1 cellular context compared by ENCODE assay signal in the genomic region with DNA sequence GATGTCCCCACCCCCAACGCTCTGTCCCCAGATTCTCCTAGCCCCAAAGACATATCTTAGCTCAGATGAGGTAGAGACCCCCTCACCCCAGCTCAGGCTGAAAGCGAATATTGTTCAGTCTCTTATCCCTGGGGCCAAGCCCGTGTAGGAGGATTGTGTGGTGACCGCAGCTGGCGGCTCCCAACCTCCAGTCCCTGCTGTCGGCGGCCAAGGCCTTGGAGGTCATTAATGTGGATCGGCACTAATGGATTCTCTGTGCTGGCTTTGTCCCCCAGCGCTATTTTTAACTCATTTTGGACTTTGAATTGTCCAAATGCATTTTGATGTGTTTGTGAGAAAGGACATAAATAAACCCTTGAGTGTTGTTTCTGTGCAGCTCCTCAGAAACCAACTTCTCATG.
TF ChIP-seq lines count a peak whose summit lies in the region.

No MANE protein-coding gene starts in this region.

TF ChIP-seq in K562, 482 proteins besides CTCF, POLR2A, EP300 and RAD21 (continued from another document):
- TF ChIP-seq, protein P1, sequence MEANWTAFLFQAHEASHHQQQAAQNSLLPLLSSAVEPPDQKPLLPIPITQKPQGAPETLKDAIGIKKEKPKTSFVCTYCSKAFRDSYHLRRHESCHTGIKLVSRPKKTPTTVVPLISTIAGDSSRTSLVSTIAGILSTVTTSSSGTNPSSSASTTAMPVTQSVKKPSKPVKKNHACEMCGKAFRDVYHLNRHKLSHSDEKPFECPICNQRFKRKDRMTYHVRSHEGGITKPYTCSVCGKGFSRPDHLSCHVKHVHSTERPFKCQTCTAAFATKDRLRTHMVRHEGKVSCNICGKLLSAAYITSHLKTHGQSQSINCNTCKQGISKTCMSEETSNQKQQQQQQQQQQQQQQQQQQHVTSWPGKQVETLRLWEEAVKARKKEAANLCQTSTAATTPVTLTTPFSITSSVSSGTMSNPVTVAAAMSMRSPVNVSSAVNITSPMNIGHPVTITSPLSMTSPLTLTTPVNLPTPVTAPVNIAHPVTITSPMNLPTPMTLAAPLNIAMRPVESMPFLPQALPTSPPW (CRISPR knock-in tag; IDR thresholded peaks at IDR 0.05): 0 out of 2 replicates have a peak, but pooled peaks have one; percentile 11
- TF ChIP-seq HNRNPK (IDR thresholded peaks at IDR 0.05; ENCODE audit: low read depth, low read length, poor library complexity, severe bottlenecking): no peak
- TF ChIP-seq CBFA2T3 (IDR thresholded peaks at IDR 0.05): peak; percentile 27; the same call in 1 of the 2 replicates
- TF ChIP-seq ELF2 (CRISPR knock-in tag; IDR thresholded peaks at IDR 0.05): no peak
- TF ChIP-seq, protein P2, sequence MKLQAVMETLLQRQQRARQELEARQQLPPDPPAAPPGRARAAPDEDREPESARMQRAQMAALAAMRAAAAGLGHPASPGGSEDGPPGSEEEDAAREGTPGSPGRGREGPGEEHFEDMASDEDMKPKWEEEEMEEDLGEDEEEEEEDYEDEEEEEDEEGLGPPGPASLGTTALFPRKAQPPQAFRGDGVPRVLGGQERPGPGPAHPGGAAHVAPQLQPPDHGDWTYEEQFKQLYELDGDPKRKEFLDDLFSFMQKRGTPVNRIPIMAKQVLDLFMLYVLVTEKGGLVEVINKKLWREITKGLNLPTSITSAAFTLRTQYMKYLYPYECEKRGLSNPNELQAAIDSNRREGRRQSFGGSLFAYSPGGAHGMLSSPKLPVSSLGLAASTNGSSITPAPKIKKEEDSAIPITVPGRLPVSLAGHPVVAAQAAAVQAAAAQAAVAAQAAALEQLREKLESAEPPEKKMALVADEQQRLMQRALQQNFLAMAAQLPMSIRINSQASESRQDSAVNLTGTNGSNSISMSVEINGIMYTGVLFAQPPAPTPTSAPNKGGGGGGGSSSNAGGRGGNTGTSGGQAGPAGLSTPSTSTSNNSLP (IDR thresholded peaks at IDR 0.05; ENCODE audit: borderline replicate concordance, low read depth, low read length): no peak
- TF ChIP-seq ATF7 (IDR thresholded peaks at IDR 0.05): no peak
- no peak for TF ChIP-seq ZNF224 (CRISPR knock-in tag; IDR thresholded peaks at IDR 0.05)
- TF ChIP-seq, protein P3, sequence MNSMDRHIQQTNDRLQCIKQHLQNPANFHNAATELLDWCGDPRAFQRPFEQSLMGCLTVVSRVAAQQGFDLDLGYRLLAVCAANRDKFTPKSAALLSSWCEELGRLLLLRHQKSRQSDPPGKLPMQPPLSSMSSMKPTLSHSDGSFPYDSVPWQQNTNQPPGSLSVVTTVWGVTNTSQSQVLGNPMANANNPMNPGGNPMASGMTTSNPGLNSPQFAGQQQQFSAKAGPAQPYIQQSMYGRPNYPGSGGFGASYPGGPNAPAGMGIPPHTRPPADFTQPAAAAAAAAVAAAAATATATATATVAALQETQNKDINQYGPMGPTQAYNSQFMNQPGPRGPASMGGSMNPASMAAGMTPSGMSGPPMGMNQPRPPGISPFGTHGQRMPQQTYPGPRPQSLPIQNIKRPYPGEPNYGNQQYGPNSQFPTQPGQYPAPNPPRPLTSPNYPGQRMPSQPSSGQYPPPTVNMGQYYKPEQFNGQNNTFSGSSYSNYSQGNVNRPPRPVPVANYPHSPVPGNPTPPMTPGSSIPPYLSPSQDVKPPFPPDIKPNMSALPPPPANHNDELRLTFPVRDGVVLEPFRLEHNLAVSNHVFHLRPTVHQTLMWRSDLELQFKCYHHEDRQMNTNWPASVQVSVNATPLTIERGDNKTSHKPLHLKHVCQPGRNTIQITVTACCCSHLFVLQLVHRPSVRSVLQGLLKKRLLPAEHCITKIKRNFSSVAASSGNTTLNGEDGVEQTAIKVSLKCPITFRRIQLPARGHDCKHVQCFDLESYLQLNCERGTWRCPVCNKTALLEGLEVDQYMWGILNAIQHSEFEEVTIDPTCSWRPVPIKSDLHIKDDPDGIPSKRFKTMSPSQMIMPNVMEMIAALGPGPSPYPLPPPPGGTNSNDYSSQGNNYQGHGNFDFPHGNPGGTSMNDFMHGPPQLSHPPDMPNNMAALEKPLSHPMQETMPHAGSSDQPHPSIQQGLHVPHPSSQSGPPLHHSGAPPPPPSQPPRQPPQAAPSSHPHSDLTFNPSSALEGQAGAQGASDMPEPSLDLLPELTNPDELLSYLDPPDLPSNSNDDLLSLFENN (IDR thresholded peaks at IDR 0.05; ENCODE audit: low read depth in 2 of 2, low read length in 2 of 2): no peak
- no peak for TF ChIP-seq SMAD4 (CRISPR knock-in tag; conservative IDR thresholded peaks at IDR 0.05)
- TF ChIP-seq, protein P4, sequence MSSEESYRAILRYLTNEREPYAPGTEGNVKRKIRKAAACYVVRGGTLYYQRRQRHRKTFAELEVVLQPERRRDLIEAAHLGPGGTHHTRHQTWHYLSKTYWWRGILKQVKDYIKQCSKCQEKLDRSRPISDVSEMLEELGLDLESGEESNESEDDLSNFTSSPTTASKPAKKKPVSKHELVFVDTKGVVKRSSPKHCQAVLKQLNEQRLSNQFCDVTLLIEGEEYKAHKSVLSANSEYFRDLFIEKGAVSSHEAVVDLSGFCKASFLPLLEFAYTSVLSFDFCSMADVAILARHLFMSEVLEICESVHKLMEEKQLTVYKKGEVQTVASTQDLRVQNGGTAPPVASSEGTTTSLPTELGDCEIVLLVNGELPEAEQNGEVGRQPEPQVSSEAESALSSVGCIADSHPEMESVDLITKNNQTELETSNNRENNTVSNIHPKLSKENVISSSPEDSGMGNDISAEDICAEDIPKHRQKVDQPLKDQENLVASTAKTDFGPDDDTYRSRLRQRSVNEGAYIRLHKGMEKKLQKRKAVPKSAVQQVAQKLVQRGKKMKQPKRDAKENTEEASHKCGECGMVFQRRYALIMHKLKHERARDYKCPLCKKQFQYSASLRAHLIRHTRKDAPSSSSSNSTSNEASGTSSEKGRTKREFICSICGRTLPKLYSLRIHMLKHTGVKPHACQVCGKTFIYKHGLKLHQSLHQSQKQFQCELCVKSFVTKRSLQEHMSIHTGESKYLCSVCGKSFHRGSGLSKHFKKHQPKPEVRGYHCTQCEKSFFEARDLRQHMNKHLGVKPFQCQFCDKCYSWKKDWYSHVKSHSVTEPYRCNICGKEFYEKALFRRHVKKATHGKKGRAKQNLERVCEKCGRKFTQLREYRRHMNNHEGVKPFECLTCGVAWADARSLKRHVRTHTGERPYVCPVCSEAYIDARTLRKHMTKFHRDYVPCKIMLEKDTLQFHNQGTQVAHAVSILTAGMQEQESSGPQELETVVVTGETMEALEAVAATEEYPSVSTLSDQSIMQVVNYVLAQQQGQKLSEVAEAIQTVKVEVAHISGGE (CRISPR knock-in tag; IDR thresholded peaks at IDR 0.05): no peak
- TF ChIP-seq, protein P5, sequence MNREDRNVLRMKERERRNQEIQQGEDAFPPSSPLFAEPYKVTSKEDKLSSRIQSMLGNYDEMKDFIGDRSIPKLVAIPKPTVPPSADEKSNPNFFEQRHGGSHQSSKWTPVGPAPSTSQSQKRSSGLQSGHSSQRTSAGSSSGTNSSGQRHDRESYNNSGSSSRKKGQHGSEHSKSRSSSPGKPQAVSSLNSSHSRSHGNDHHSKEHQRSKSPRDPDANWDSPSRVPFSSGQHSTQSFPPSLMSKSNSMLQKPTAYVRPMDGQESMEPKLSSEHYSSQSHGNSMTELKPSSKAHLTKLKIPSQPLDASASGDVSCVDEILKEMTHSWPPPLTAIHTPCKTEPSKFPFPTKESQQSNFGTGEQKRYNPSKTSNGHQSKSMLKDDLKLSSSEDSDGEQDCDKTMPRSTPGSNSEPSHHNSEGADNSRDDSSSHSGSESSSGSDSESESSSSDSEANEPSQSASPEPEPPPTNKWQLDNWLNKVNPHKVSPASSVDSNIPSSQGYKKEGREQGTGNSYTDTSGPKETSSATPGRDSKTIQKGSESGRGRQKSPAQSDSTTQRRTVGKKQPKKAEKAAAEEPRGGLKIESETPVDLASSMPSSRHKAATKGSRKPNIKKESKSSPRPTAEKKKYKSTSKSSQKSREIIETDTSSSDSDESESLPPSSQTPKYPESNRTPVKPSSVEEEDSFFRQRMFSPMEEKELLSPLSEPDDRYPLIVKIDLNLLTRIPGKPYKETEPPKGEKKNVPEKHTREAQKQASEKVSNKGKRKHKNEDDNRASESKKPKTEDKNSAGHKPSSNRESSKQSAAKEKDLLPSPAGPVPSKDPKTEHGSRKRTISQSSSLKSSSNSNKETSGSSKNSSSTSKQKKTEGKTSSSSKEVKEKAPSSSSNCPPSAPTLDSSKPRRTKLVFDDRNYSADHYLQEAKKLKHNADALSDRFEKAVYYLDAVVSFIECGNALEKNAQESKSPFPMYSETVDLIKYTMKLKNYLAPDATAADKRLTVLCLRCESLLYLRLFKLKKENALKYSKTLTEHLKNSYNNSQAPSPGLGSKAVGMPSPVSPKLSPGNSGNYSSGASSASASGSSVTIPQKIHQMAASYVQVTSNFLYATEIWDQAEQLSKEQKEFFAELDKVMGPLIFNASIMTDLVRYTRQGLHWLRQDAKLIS (CRISPR knock-in tag; IDR thresholded peaks at IDR 0.05): no peak
- no peak for TF ChIP-seq ZNF695 (CRISPR knock-in tag; IDR thresholded peaks at IDR 0.05)
